ENCODE assay signal across 31 cellular contexts in genomic region chr10:98472171-98472570, GRCh38.
"Had no signal": no experiment of that assay in that cellular context is flagged by ENCODE, and none has a peak within 500 bp of the region (broad histone marks: within the 10 kb centered on the region; RNA-seq: fewer than 3 reads in every experiment).

No MANE protein-coding gene starts in this region.

- DNase-seq: activated CD4-positive, alpha-beta T cell treated with anti-CD3 and anti-CD28 coated beads for 48 hours; activated CD4-positive, alpha-beta T cell treated with anti-CD3 and anti-CD28 coated beads, Interleukin-2, amount 50 U/mL, for 48 hours; activated CD8-positive, alpha-beta memory T cell treated with anti-CD3 and anti-CD28 coated beads for 24 hours; activated effector memory CD4-positive, alpha-beta T cell treated with Interleukin-2 at 50 U/mL for 16 hours; activated naive CD4-positive, alpha-beta T cell treated with anti-CD3 and anti-CD28 coated beads for 36 hours; activated naive CD8-positive, alpha-beta T cell treated with anti-CD3 and anti-CD28 coated beads for 36 hours; adrenal gland; aorta; cerebellar nuclear complex; colonic mucosa; effector CD8-positive, alpha-beta T cell; esophagus squamous epithelium; foreskin melanocyte; left cardiac atrium; mammary epithelial cell; naive B cell; pancreas; retina; stimulated activated CD4-positive, alpha-beta T cell treated with anti-CD3 and anti-CD28 coated beads, Interleukin-12 subunit alpha, Interleukin-12 subunit beta, amount 100 ng/mL, for 4 hours; stimulated activated CD4-positive, alpha-beta T cell treated with anti-CD3 and anti-CD28 coated beads, Interleukin-4, amount 100 ng/mL, for 1 hour; stimulated activated naive CD8-positive, alpha-beta T cell treated with anti-CD3 and anti-CD28 coated beads, Interleukin-15, Interleukin-2, amounts not matched to agents 100 U/mL and 50 U/mL, for 24 hours; testis; transverse colon had no signal

- H3K4me1 ChIP-seq: colonic mucosa, pancreas, testis had no signal

- H3K36me3 ChIP-seq: adrenal gland, cardiac muscle cell, colonic mucosa, esophagus squamous epithelium, pancreas, prostate gland, transverse colon had no signal

- H3K36me3 Mint-ChIP-seq: activated naive CD8-positive, alpha-beta T cell treated with anti-CD3 and anti-CD28 coated beads for 36 hours; brain; mesothelial cell of epicardium; naive B cell had no signal

- H3K4me3 ChIP-seq: adrenal gland, cardiac muscle cell, colonic mucosa, esophagus squamous epithelium, pancreas, prostate gland, skin epidermis, testis, transverse colon had no signal

- H3K9me3 Mint-ChIP-seq: activated naive CD4-positive, alpha-beta T cell treated with anti-CD3 and anti-CD28 coated beads for 36 hours; activated naive CD8-positive, alpha-beta T cell treated with anti-CD3 and anti-CD28 coated beads for 36 hours; mesothelial cell of epicardium; T-helper 2 cell treated with Interferon-gamma antibody and Interleukin-4, amounts not matched to agents 5 μg/mL and 100 μg/mL, for 36 hours had no signal

- H3K9me3 ChIP-seq: adrenal gland, colonic mucosa, esophagus squamous epithelium, pancreas, prostate gland, testis, transverse colon had no signal

- H3K27me3 ChIP-seq: adrenal gland, cardiac muscle cell, colonic mucosa, pancreas, testis, transverse colon had no signal

- H3K4me3 Mint-ChIP-seq: activated naive CD4-positive, alpha-beta T cell treated with anti-CD3 and anti-CD28 coated beads for 36 hours; activated naive CD8-positive, alpha-beta T cell treated with anti-CD3 and anti-CD28 coated beads for 36 hours; brain; mesothelial cell of epicardium; naive B cell; T-helper 2 cell treated with Interferon-gamma antibody and Interleukin-4, amounts not matched to agents 5 μg/mL and 100 μg/mL, for 36 hours had no signal

- H3K27ac ChIP-seq: adrenal gland, cardiac muscle cell, colonic mucosa, epithelial cell of prostate, esophagus squamous epithelium, pancreas, prostate gland, skin epidermis, testis, transverse colon, VCaP had no signal

- H3K27ac Mint-ChIP-seq: activated naive CD4-positive, alpha-beta T cell treated with anti-CD3 and anti-CD28 coated beads for 36 hours; activated naive CD8-positive, alpha-beta T cell treated with anti-CD3 and anti-CD28 coated beads for 36 hours; mesothelial cell of epicardium; naive B cell; T-helper 2 cell treated with Interferon-gamma antibody and Interleukin-4, amounts not matched to agents 5 μg/mL and 100 μg/mL, for 36 hours had no signal
